Comparison of ENCODE assay signal across 10 cellular contexts in the genomic region with DNA sequence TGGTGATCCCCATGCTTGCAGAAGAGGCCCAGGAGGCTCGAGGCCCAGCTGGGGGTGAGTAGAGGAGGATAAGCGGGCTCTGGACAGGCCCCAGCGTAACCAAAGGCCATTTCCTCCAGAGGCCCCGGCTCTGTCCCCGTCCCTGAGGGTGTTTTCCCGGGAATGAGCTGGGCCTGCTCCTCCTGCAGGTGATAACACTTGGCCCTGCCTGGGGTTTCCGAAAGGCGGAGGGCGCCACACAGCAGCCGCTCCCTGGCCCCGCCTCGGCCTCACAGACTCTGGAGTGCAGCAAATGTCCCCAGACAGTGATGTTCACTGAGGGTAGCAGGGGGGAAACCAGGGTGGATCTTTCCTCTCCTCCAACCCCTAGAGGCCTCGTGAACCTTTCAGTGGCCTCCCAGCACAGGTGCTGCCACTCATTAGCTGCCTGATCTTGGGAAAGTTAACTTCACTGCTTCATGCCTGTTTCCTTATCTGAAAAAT. TPM values are rescaled to one million over a fixed set of nuclear protein-coding genes. Genes with fewer than 3 reads are reported as not detected.
DNase-seq lines count a peak whose midpoint lies in the region; ATAC-seq, FAIRE-seq and TF ChIP-seq lines count a peak whose summit lies in the region.
"Had no signal": no experiment of that assay in that cellular context is flagged by ENCODE, and none has a peak within 500 bp of the region (broad histone marks: within the 10 kb centered on the region; RNA-seq: fewer than 3 reads in every experiment).

No MANE protein-coding gene starts in this region.

- H3K9me3 Mint-ChIP-seq in activated CD8-positive, alpha-beta memory T cell treated with anti-CD3 and anti-CD28 coated beads, Interleukin-2, amount 10 ng/mL, durations not matched to agents 7 days and 5 days (ENCODE audit: low read depth) = no peaks in the 10 kb centered on the region

- H3K27me3 Mint-ChIP-seq in activated CD8-positive, alpha-beta memory T cell treated with anti-CD3 and anti-CD28 coated beads, Interleukin-2, amount 10 ng/mL, durations not matched to agents 7 days and 5 days = peaks cover under 1% of the 10 kb centered on the region

- H3K36me3 ChIP-seq in OCI-LY3 (replicated peaks; ENCODE audit: low read depth, low read length) (peaks cover 38% of the 10 kb centered on the region), small intestine (ENCODE audit: control insufficient read depth in 2 of 2, insufficient read depth in 2 of 2, low read length in 2 of 2) (no peaks in the 10 kb centered on the region)

- peaks cover 2% of the 10 kb centered on the region for H3K36me3 Mint-ChIP-seq in activated CD8-positive, alpha-beta memory T cell treated with anti-CD3 and anti-CD28 coated beads, Interleukin-2, amount 10 ng/mL, durations not matched to agents 7 days and 5 days

- H4K20me1 ChIP-seq in OCI-LY3 (ENCODE audit: insufficient read depth, low read length) = peaks cover 30% of the 10 kb centered on the region

- H3K27me3 ChIP-seq in OCI-LY3 (ENCODE audit: low read depth, low read length) = no peaks in the 10 kb centered on the region
- H3K27me3 ChIP-seq in small intestine (ENCODE audit: control insufficient read depth in 2 of 2, insufficient read depth in 2 of 2, low read length in 2 of 2) = no peaks in the 10 kb centered on the region

- WGBS in small intestine, 3 donors = 10 to 48% (median 32%) methylated on average over 11 to 13 of the region's 13 CpGs

- H3K9me3 ChIP-seq in OCI-LY3 (ENCODE audit: insufficient read depth, low read length) = no peaks in the 10 kb centered on the region
- no peaks in the 10 kb centered on the region for H3K9me3 ChIP-seq in small intestine (ENCODE audit: control insufficient read depth, low read depth)

- peak overlapping the region; percentile 95 for H3K4me2 ChIP-seq in OCI-LY3 (ENCODE audit: low read length)

- DNase-seq in activated CD8-positive, alpha-beta memory T cell treated with anti-CD3 and anti-CD28 coated beads, Interleukin-2, amount 10 ng/mL, durations not matched to agents 7 days and 5 days = no peak
- DNase-seq in activated CD8-positive, alpha-beta memory T cell treated with anti-CD3 and anti-CD28 coated beads for 24 hours = no peak
- DNase-seq in small intestine (peak; percentile 64), glomerular visceral epithelial cell (ENCODE audit: extremely low spot score) (no peak), RKO (ENCODE audit: low spot score) (no peak), SIG-M5 (lab: John Stamatoyannopoulos, UW) (no peak)
- DNase-seq: NCI-H2171 treated with DMSO at 0.1 percent for 48 hours had no signal

- H3K4me3 Mint-ChIP-seq in activated CD8-positive, alpha-beta memory T cell treated with anti-CD3 and anti-CD28 coated beads, Interleukin-2, amount 10 ng/mL, durations not matched to agents 7 days and 5 days = no peak overlapping the region

- H3K4me1 ChIP-seq in OCI-LY3 (ENCODE audit: low read length) (peaks cover 90% of the 10 kb centered on the region), small intestine (ENCODE audit: control insufficient read depth in 2 of 2, insufficient read depth in 1 of 2, low read depth in 1 of 2, low read length in 1 of 2) (peaks cover 0 to 3% of the 10 kb centered on the region in 2 donors)

- H2AFZ ChIP-seq in OCI-LY3 (ENCODE audit: low read depth, low read length) = no peak overlapping the region

- peak; percentile 49 for TF ChIP-seq CTCF in OCI-LY3 (IDR thresholded peaks at IDR 0.05; ENCODE audit: low read depth, low read length)

- H3K79me2 ChIP-seq in OCI-LY3 (ENCODE audit: low read length) = peaks cover 75% of the 10 kb centered on the region

- CTCF ChIA-PET in activated CD8-positive, alpha-beta memory T cell treated with anti-CD3 and anti-CD28 coated beads, Interleukin-2, amount 10 ng/mL, durations not matched to agents 7 days and 5 days (lab: Charles Lee) = interaction anchor here (0.9 to 2.2 kb wide), 6 partner anchors 8 to 129 kb away, joined by 3 to 8 read pairs (median 6); a partner anchor contains a TSS

- no peak for FAIRE-seq in small intestine (lab: Jason Lieb, UNC)

- H3K9ac ChIP-seq in OCI-LY3 (ENCODE audit: low read length) = peak overlapping the region; percentile 97

- peak overlapping the region; percentile 91 for H3K27ac Mint-ChIP-seq in activated CD8-positive, alpha-beta memory T cell treated with anti-CD3 and anti-CD28 coated beads, Interleukin-2, amount 10 ng/mL, durations not matched to agents 7 days and 5 days

- peaks cover 39% of the 10 kb centered on the region for H3K4me1 Mint-ChIP-seq in activated CD8-positive, alpha-beta memory T cell treated with anti-CD3 and anti-CD28 coated beads, Interleukin-2, amount 10 ng/mL, durations not matched to agents 7 days and 5 days

- ATAC-seq in activated CD8-positive, alpha-beta memory T cell treated with anti-CD3 and anti-CD28 coated beads, Interleukin-2, amount 10 ng/mL, durations not matched to agents 7 days and 5 days = peak; percentile 17
- ATAC-seq in HG02588 (IDR thresholded peaks at IDR 0.05; ENCODE audit: unreplicated experiment) = peak; percentile 26

- H3K27ac ChIP-seq in OCI-LY3 (ENCODE audit: low read length) = peak overlapping the region; percentile 98
- H3K27ac ChIP-seq in small intestine (ENCODE audit: low read depth in 1 of 2, low read length in 1 of 2) = peak overlapping the region; percentile 21 to 42

- H3K4me3 ChIP-seq in OCI-LY3 (ENCODE audit: low read length) (peak overlapping the region; percentile 85), small intestine (ENCODE audit: low read depth in 1 of 2, low read length in 2 of 2) (no peak overlapping the region)

RNA-seq across cellular contexts. Expression of a gene that starts 10.5 kb away (rescaled TPM):
- total RNA-seq in activated CD8-positive, alpha-beta memory T cell treated with anti-CD3 and anti-CD28 coated beads, Interleukin-2, amount 10 ng/mL, durations not matched to agents 7 days and 5 days = 1 to 10 TPM in 1 of 2 experiments, under 1 TPM in 1; 0.96 to 3.6 TPM
- polyA plus RNA-seq in small intestine = 10 to 100 TPM; 11.1 to 21.6 (median 12.7) TPM
- total RNA-seq: osteoblast had no signal

RNA-seq across cellular contexts. Expression of a gene that starts 46.7 kb away (rescaled TPM):
- 10 to 100 TPM; 27.7 to 35.2 TPM for total RNA-seq in activated CD8-positive, alpha-beta memory T cell treated with anti-CD3 and anti-CD28 coated beads, Interleukin-2, amount 10 ng/mL, durations not matched to agents 7 days and 5 days
- 10 to 100 TPM; 11.1 to 17.1 (median 17.0) TPM for polyA plus RNA-seq in small intestine

RNA-seq across cellular contexts. Expression of a gene that starts 55.8 kb away (rescaled TPM):
- 10 to 100 TPM; 40.6 to 45.7 TPM for total RNA-seq in activated CD8-positive, alpha-beta memory T cell treated with anti-CD3 and anti-CD28 coated beads, Interleukin-2, amount 10 ng/mL, durations not matched to agents 7 days and 5 days
- 10 to 100 TPM; 12.2 to 22.1 (median 15.4) TPM for polyA plus RNA-seq in small intestine
